ENCODE assay signal across 9 cellular contexts in genomic region chr12:89040146-89040964, GRCh38.
DNase-seq lines count a peak whose midpoint lies in the region; ATAC-seq and TF ChIP-seq lines count a peak whose summit lies in the region.
"Had no signal": no experiment of that assay in that cellular context is flagged by ENCODE, and none has a peak within 500 bp of the region (broad histone marks: within the 10 kb centered on the region; RNA-seq: fewer than 3 reads in every experiment).

No MANE protein-coding gene starts in this region.

- DNase-seq in CMK (ENCODE audit: low read depth) (peak; percentile 41), HL-60 (ENCODE audit: low read depth in 1 of 2, low spot score in 1 of 2) (peak; percentile 55 to 91), fibroblast of the aortic adventitia (ENCODE audit: low read depth) (peak; percentile 8), ascending aorta (ENCODE audit: low spot score in 2 of 2) (no peak), anterior cingulate cortex (lab: John Stamatoyannopoulos, UW) (no peak)
- peak; percentile 58 to 75 for DNase-seq in activated CD4-positive, alpha-beta T cell treated with anti-CD3 and anti-CD28 coated beads, Interleukin-2, amount 50 U/mL, for 24 hours (ENCODE audit: low read depth in 1 of 2, low spot score in 1 of 2)
- DNase-seq in stimulated activated naive B cell treated with anti-CD40 and anti-IgM and Interleukin-4, amounts not matched to agents 10 μg/mL and 1 μg/mL and 100 μg/mL, for 72 hours: peak; percentile 82

- H3K4me3 ChIP-seq in HL-60 (replicated peaks; ENCODE audit: insufficient read depth, low read length) (no peak overlapping the region), fibroblast of the aortic adventitia (ENCODE audit: low read depth, low read length) (no peak overlapping the region), ascending aorta (no peak overlapping the region)
- H3K4me3 ChIP-seq: heart left ventricle had no signal

- no peaks in the 10 kb centered on the region for H3K9me3 ChIP-seq in ascending aorta
- H3K9me3 ChIP-seq: heart left ventricle had no signal

- peaks cover 25 to 44% of the 10 kb centered on the region in 2 donors for H3K4me1 Mint-ChIP-seq in stimulated activated naive B cell treated with anti-CD40 and anti-IgM and Interleukin-4, amounts not matched to agents 10 μg/mL and 1 μg/mL and 100 μg/mL, for 72 hours

- no peaks in the 10 kb centered on the region for H3K36me3 ChIP-seq in ascending aorta
- H3K36me3 ChIP-seq: heart left ventricle had no signal

- peak overlapping the region; percentile 86 for H3K27ac Mint-ChIP-seq in stimulated activated naive B cell treated with anti-CD40 and anti-IgM and Interleukin-4, amounts not matched to agents 10 μg/mL and 1 μg/mL and 100 μg/mL, for 72 hours

- H3K9me3 Mint-ChIP-seq in stimulated activated naive B cell treated with anti-CD40 and anti-IgM and Interleukin-4, amounts not matched to agents 10 μg/mL and 1 μg/mL and 100 μg/mL, for 72 hours: peaks cover 0 to 8% of the 10 kb centered on the region in 2 donors

- H3K27me3 Mint-ChIP-seq in stimulated activated naive B cell treated with anti-CD40 and anti-IgM and Interleukin-4, amounts not matched to agents 10 μg/mL and 1 μg/mL and 100 μg/mL, for 72 hours: no peaks in the 10 kb centered on the region

- no peaks in the 10 kb centered on the region for H3K4me1 ChIP-seq in ascending aorta

- TF ChIP-seq CTCF in HL-60 (IDR thresholded peaks at IDR 0.05; ENCODE audit: insufficient read depth, low read length): no peak
- TF ChIP-seq CTCF in fibroblast of the aortic adventitia (IDR thresholded peaks at IDR 0.05; ENCODE audit: insufficient read depth, low read length): no peak
- TF ChIP-seq CTCF in ascending aorta (IDR thresholded peaks at IDR 0.05): no peak

- H3K27ac ChIP-seq in HL-60 (replicated peaks) (peak overlapping the region; percentile 66), ascending aorta (no peak overlapping the region)

- no peaks in the 10 kb centered on the region for H3K27me3 ChIP-seq in HL-60 (ENCODE audit: insufficient read depth, poor library complexity, severe bottlenecking)
- no peaks in the 10 kb centered on the region for H3K27me3 ChIP-seq in ascending aorta
- H3K27me3 ChIP-seq: heart left ventricle had no signal

- peaks cover 0 to 7% of the 10 kb centered on the region in 2 donors for H3K36me3 Mint-ChIP-seq in stimulated activated naive B cell treated with anti-CD40 and anti-IgM and Interleukin-4, amounts not matched to agents 10 μg/mL and 1 μg/mL and 100 μg/mL, for 72 hours

- intact Hi-C loops in ascending aorta (cut with DNase I): no loop called here

- H3K4me3 Mint-ChIP-seq in stimulated activated naive B cell treated with anti-CD40 and anti-IgM and Interleukin-4, amounts not matched to agents 10 μg/mL and 1 μg/mL and 100 μg/mL, for 72 hours: peak overlapping the region; percentile 19 to 57

- ATAC-seq in GM21423 (IDR thresholded peaks at IDR 0.05; ENCODE audit: unreplicated experiment): peak; percentile 99
- ATAC-seq in stimulated activated naive B cell treated with anti-CD40 and anti-IgM and Interleukin-4, amounts not matched to agents 10 μg/mL and 1 μg/mL and 100 μg/mL, for 72 hours (replicated peaks): peak; percentile 74 to 85
- ATAC-seq: heart left ventricle had no signal

Comparison
In these comparisons a context has a peak if more than half of its experiments do, and no peak if none do; other contexts are left out.
1. DNase-seq: peak in CMK (single experiment), HL-60 (2 of 2), activated CD4-positive, alpha-beta T cell treated with anti-CD3 and anti-CD28 coated beads, Interleukin-2, amount 50 U/mL, for 24 hours (2 of 2), fibroblast of the aortic adventitia (single experiment) and stimulated activated naive B cell treated with anti-CD40 and anti-IgM and Interleukin-4, amounts not matched to agents 10 μg/mL and 1 μg/mL and 100 μg/mL, for 72 hours (single experiment); none in ascending aorta (0 of 2) and anterior cingulate cortex (0 of 58).